In genomic region chr17:82496529-82497434, GRCh38 we compare ENCODE assay signal across 1 cellular context.
A peak's percentile ranks its signal among the peaks of the same experiment; 100 is the strongest.
TF ChIP-seq lines count a peak whose summit lies in the region.

No MANE protein-coding gene starts in this region.

TF ChIP-seq in WTC11, 78 proteins besides CTCF, POLR2A, EP300 and RAD21 (continued from another document and continues in another):
- TF ChIP-seq GRHL2 (CRISPR knock-in tag; IDR thresholded peaks at IDR 0.05; ENCODE audit: insufficient replicate concordance, severe bottlenecking) (no peak), ZNF425 (CRISPR knock-in tag; conservative IDR thresholded peaks at IDR 0.05) (no peak), ZNF232 (CRISPR knock-in tag; IDR thresholded peaks at IDR 0.05) (peak; percentile 94), SMAD4 (CRISPR knock-in tag; IDR thresholded peaks at IDR 0.05) (no peak), FOXJ3 (CRISPR knock-in tag; IDR thresholded peaks at IDR 0.05; ENCODE audit: borderline replicate concordance) (no peak), USF2 (CRISPR knock-in tag; IDR thresholded peaks at IDR 0.05) (peak; percentile 98), CDX4 (CRISPR knock-in tag; IDR thresholded peaks at IDR 0.05; ENCODE audit: borderline replicate concordance) (no peak), IRF2 (CRISPR knock-in tag; IDR thresholded peaks at IDR 0.05; ENCODE audit: borderline replicate concordance, low read depth) (peak; percentile 68; the same call in 1 of the 2 replicates), E2F5 (CRISPR knock-in tag; IDR thresholded peaks at IDR 0.05) (peak; percentile 96; the same call in 1 of the 2 replicates), NR3C1 (CRISPR knock-in tag; conservative IDR thresholded peaks at IDR 0.05; ENCODE audit: low read depth) (peak; percentile 77; the same call in 1 of the 2 replicates), ZBTB21 (CRISPR knock-in tag; IDR thresholded peaks at IDR 0.05; ENCODE audit: borderline replicate concordance) (peak; percentile 81; the same call in 1 of the 2 replicates), NFATC4 (CRISPR knock-in tag; IDR thresholded peaks at IDR 0.05) (no peak), RELA (CRISPR knock-in tag; IDR thresholded peaks at IDR 0.05; ENCODE audit: borderline replicate concordance) (peak; percentile 95; the same call in 1 of the 2 replicates), ZNF281 (CRISPR knock-in tag; IDR thresholded peaks at IDR 0.05) (peak; percentile 84; the same call in 1 of the 2 replicates), TP53 (CRISPR knock-in tag; IDR thresholded peaks at IDR 0.05) (peak; percentile 94; the same call in 1 of the 2 replicates), MXD4 (CRISPR knock-in tag; IDR thresholded peaks at IDR 0.05; ENCODE audit: borderline replicate concordance) (no peak), ZNF317 (CRISPR knock-in tag; IDR thresholded peaks at IDR 0.05; ENCODE audit: borderline replicate concordance, low read depth) (peak; percentile 59; the same call in 1 of the 2 replicates), HMGA2 (CRISPR knock-in tag; IDR thresholded peaks at IDR 0.05) (no peak), ATF6 (CRISPR knock-in tag; IDR thresholded peaks at IDR 0.05) (no peak), PRRX2 (CRISPR knock-in tag; IDR thresholded peaks at IDR 0.05) (no peak), ZNF219 (CRISPR knock-in tag; IDR thresholded peaks at IDR 0.05; ENCODE audit: borderline replicate concordance) (peak; percentile 68; the same call in 1 of the 2 replicates), CBFB (CRISPR knock-in tag; IDR thresholded peaks at IDR 0.05; ENCODE audit: low read depth) (peak; percentile 91; the same call in 1 of the 2 replicates), TEAD1 (CRISPR knock-in tag; IDR thresholded peaks at IDR 0.05) (peak; percentile 95; the same call in 1 of the 2 replicates), MAX (CRISPR knock-in tag; IDR thresholded peaks at IDR 0.05) (peak; percentile 98), SP1 (CRISPR knock-in tag; conservative IDR thresholded peaks at IDR 0.05) (peak; percentile 53; the same call in 1 of the 2 replicates), KAT7 (CRISPR knock-in tag; IDR thresholded peaks at IDR 0.05; ENCODE audit: borderline replicate concordance) (0 out of 2 replicates have a peak, but pooled peaks have one; percentile 66), ATF1 (CRISPR knock-in tag; IDR thresholded peaks at IDR 0.05) (no peak), ESRRA (CRISPR knock-in tag; IDR thresholded peaks at IDR 0.05; ENCODE audit: borderline replicate concordance) (peak; percentile 80; the same call in 1 of the 2 replicates), ZNF671 (CRISPR knock-in tag; IDR thresholded peaks at IDR 0.05) (no peak), JAZF1 (CRISPR knock-in tag; IDR thresholded peaks at IDR 0.05) (no peak), IRF1 (CRISPR knock-in tag; IDR thresholded peaks at IDR 0.05) (no peak; the same call in 1 of the 2 replicates), TCF7 (CRISPR knock-in tag; IDR thresholded peaks at IDR 0.05; ENCODE audit: low read depth) (0 out of 2 replicates have a peak, but pooled peaks have one; percentile 60), TEAD4 (CRISPR knock-in tag; IDR thresholded peaks at IDR 0.05) (peak; percentile 66; the same call in 1 of the 2 replicates), ARID4B (CRISPR knock-in tag; IDR thresholded peaks at IDR 0.05; ENCODE audit: borderline replicate concordance) (peak; percentile 97; the same call in 1 of the 2 replicates), RORB (CRISPR knock-in tag; IDR thresholded peaks at IDR 0.05) (no peak), ZSCAN18 (CRISPR knock-in tag; IDR thresholded peaks at IDR 0.05) (no peak), ZBTB43 (CRISPR knock-in tag; IDR thresholded peaks at IDR 0.05) (peak; percentile 87; the same call in 1 of the 2 replicates), NFE2L1 (CRISPR knock-in tag; IDR thresholded peaks at IDR 0.05) (no peak; the same call in 1 of the 2 replicates), ETV6 (CRISPR knock-in tag; IDR thresholded peaks at IDR 0.05) (peak; percentile 94), GTF2I (CRISPR knock-in tag; conservative IDR thresholded peaks at IDR 0.05) (no peak)
